ENCODE assay signal across 7 cellular contexts in genomic region chr5:74316064-74316586, GRCh38.
A peak's percentile ranks its signal among the peaks of the same experiment; 100 is the strongest.
DNase-seq lines count a peak whose midpoint lies in the region; ATAC-seq, FAIRE-seq and TF ChIP-seq lines count a peak whose summit lies in the region.

No MANE protein-coding gene starts in this region.

- H3K4me1 Mint-ChIP-seq in activated T-cell treated with anti-CD3 and anti-CD28 coated beads, Interleukin-2, amount 50 U/mL, for 4 hours (ENCODE audit: low read depth), result peaks cover 4% of the 10 kb centered on the region
- peaks cover 5% of the 10 kb centered on the region for H3K4me1 Mint-ChIP-seq in CD14-positive monocyte

- no peaks in the 10 kb centered on the region for H3K36me3 ChIP-seq in uterus

- DNase-seq in GM12891 (ENCODE audit: insufficient read length, low spot score) (no peak), kidney glomerular epithelial cell (lab: John Stamatoyannopoulos, UW) (peak; percentile 100), uterus (peak; percentile 20 to 31), Kasumi-1 (lab: John Stamatoyannopoulos, UW) (no peak), CD14-positive monocyte (ENCODE audit: low spot score) (no peak)
- DNase-seq in activated T-cell treated with anti-CD3 and anti-CD28 coated beads, Interleukin-2, amount 50 U/mL, for 4 hours, result no peak

- peak; percentile 60 for ATAC-seq in HG03039 (IDR thresholded peaks at IDR 0.05; ENCODE audit: unreplicated experiment)
- ATAC-seq in activated T-cell treated with anti-CD3 and anti-CD28 coated beads, Interleukin-2, amount 50 U/mL, for 4 hours, result peak; percentile 58 to 68

- no peaks in the 10 kb centered on the region for H3K9me3 ChIP-seq in uterus

- TF ChIP-seq CTCF in uterus (IDR thresholded peaks at IDR 0.05) (no peak), CD14-positive monocyte (IDR thresholded peaks at IDR 0.05) (no peak)

- no peak overlapping the region for H3K27ac Mint-ChIP-seq in CD14-positive monocyte

- TF ChIP-seq POLR2A in GM12891 (IDR thresholded peaks at IDR 0.05; ENCODE audit: low read depth, low read length) (no peak), uterus (IDR thresholded peaks at IDR 0.05) (no peak)

- H3K27me3 Mint-ChIP-seq in activated T-cell treated with anti-CD3 and anti-CD28 coated beads, Interleukin-2, amount 50 U/mL, for 4 hours (ENCODE audit: low read depth), result peaks cover 15% of the 10 kb centered on the region
- H3K27me3 Mint-ChIP-seq in CD14-positive monocyte (ENCODE audit: low read depth in 3 of 3), result peaks cover 10 to 26% (median 14%) of the 10 kb centered on the region in 3 donors

- no peak overlapping the region for H3K4me3 Mint-ChIP-seq in activated T-cell treated with anti-CD3 and anti-CD28 coated beads, Interleukin-2, amount 50 U/mL, for 4 hours
- H3K4me3 Mint-ChIP-seq in CD14-positive monocyte, result no peak overlapping the region

- intact Hi-C loops in uterus (cut with DNase I; ENCODE audit: low total_unique reads), result no loop called here
- intact Hi-C loops in CD14-positive monocyte (cut with micrococcal nuclease), result no loop called here

- no peaks in the 10 kb centered on the region for H3K4me1 ChIP-seq in uterus

- no peaks in the 10 kb centered on the region for H3K36me3 Mint-ChIP-seq in activated T-cell treated with anti-CD3 and anti-CD28 coated beads, Interleukin-2, amount 50 U/mL, for 4 hours (ENCODE audit: insufficient read depth)
- H3K36me3 Mint-ChIP-seq in CD14-positive monocyte, result no peaks in the 10 kb centered on the region

- no peaks in the 10 kb centered on the region for H3K27me3 ChIP-seq in uterus

- H3K4me3 ChIP-seq in uterus, result no peak overlapping the region

- peak; percentile 50 for FAIRE-seq in GM12891 (lab: Jason Lieb, UNC)

- H3K27ac ChIP-seq in uterus, result peak overlapping the region in 1 of 2 donors; percentile 23

- no peaks in the 10 kb centered on the region for H3K9me3 Mint-ChIP-seq in activated T-cell treated with anti-CD3 and anti-CD28 coated beads, Interleukin-2, amount 50 U/mL, for 4 hours
- peaks cover 0 to 3% (median 0%) of the 10 kb centered on the region in 7 donors for H3K9me3 Mint-ChIP-seq in CD14-positive monocyte

TF ChIP-seq in GM12891, 5 proteins besides CTCF, POLR2A, EP300 and RAD21:
- TF ChIP-seq SPI1 (IDR thresholded peaks at IDR 0.05; ENCODE audit: low read depth, low read length) (no peak), POLR2AphosphoS5 (IDR thresholded peaks at IDR 0.05; ENCODE audit: low read depth, low read length) (no peak), POU2F2 (IDR thresholded peaks at IDR 0.05; ENCODE audit: low read depth, low read length) (no peak), PAX5 (IDR thresholded peaks at IDR 0.05; ENCODE audit: insufficient read depth, low read length, severe bottlenecking) (no peak), TAF1 (IDR thresholded peaks at IDR 0.05; ENCODE audit: low read depth, low read length) (no peak)

Comparison
In these comparisons a context has a peak if more than half of its experiments do, and no peak if none do; other contexts are left out.
1. DNase-seq: peak in kidney glomerular epithelial cell (single experiment) and uterus (2 of 2); none in GM12891 (single experiment), activated T-cell treated with anti-CD3 and anti-CD28 coated beads, Interleukin-2, amount 50 U/mL, for 4 hours (single experiment), Kasumi-1 (0 of 2) and CD14-positive monocyte (single experiment).